8 cellular contexts compared by ENCODE assay signal in genomic region chr15:81265944-81266775, GRCh38. TPM values are rescaled to one million over a fixed set of nuclear protein-coding genes. Genes with fewer than 3 reads are reported as not detected.
DNase-seq lines count a peak whose midpoint lies in the region; ATAC-seq lines count a peak whose summit lies in the region.

No MANE protein-coding gene starts in this region.

- intact Hi-C loops in left colon (cut with DNase I, micrococcal nuclease), result loop anchor here (5.0 to 10.0 kb wide), 4 partner anchors 109 to 289 kb away; no protein-coding TSS in a partner anchor

- peak overlapping the region; percentile 69 for H3K4me2 ChIP-seq in BLaER1

- H3K9me3 ChIP-seq in BLaER1, result no peaks in the 10 kb centered on the region

- DNase-seq in NCI-H460 (ENCODE audit: extremely low read depth, low read depth) (peak; percentile 72), cerebellar nuclear complex (lab: John Stamatoyannopoulos, UW) (peak; percentile 30 to 61), left colon (peak; percentile 69 to 90)
- peak; percentile 86 for DNase-seq in activated CD4-positive, CD25-positive, alpha-beta regulatory T cell treated with anti-CD3 and anti-CD28 coated beads, Interleukin-2, amount 50 U/mL, for 72 hours
- DNase-seq in stimulated activated CD4-positive, alpha-beta T cell treated with anti-CD3 and anti-CD28 coated beads, Interleukin-4, amount 100 ng/mL, for 24 hours, result peak; percentile 89

- H3K4me1 ChIP-seq in BLaER1, result peaks cover 43% of the 10 kb centered on the region

- no peaks in the 10 kb centered on the region for H4K20me1 ChIP-seq in BLaER1

- peak overlapping the region; percentile 23; the same call in 1 of the 2 replicates for H3K9ac ChIP-seq in BLaER1

- H3K36me3 ChIP-seq in BLaER1, result no peaks in the 10 kb centered on the region

- H3K4me3 ChIP-seq in BLaER1, result peak overlapping the region; percentile 1; the same call in 1 of the 2 replicates

- ATAC-seq in GM19328 (IDR thresholded peaks at IDR 0.05; ENCODE audit: unreplicated experiment) (peak; percentile 86), HG03439 (IDR thresholded peaks at IDR 0.05; ENCODE audit: unreplicated experiment) (peak; percentile 89), left colon (peak; percentile 96)

- no peaks in the 10 kb centered on the region for H3K27me3 ChIP-seq in BLaER1

- H3K27ac ChIP-seq in BLaER1, result no peak overlapping the region

RNA-seq across cellular contexts. Expression of gene STARD5, which starts 57.8 kb away (rescaled TPM):
- 0.40 and 0.89 TPM in 2 replicates for total RNA-seq in NCI-H460 (2014; rRNA removed; shearing (Covaris generic))
- 1.8 and 3.0 TPM in 2 replicates for polyA plus RNA-seq in NCI-H460 (2014; cell fraction: nucleus; rRNA removed)
- 10 to 100 TPM; 32.7 to 36.4 TPM for total RNA-seq in left colon

Comparison
In these comparisons a context has a peak if more than half of its experiments do, and no peak if none do; other contexts are left out.
1. RNA of gene STARD5, which starts 57.8 kb away (total RNA-seq): 32.7 to 36.4 TPM in left colon; 0.40 to 0.89 TPM in NCI-H460; every median in the first group is over 10 times any median in the second.
2. Peak in every context shown above with its lines, with median percentiles within 50 percentile points of each other: ATAC-seq and DNase-seq.